6 cellular contexts compared by ENCODE assay signal in the genomic region with DNA sequence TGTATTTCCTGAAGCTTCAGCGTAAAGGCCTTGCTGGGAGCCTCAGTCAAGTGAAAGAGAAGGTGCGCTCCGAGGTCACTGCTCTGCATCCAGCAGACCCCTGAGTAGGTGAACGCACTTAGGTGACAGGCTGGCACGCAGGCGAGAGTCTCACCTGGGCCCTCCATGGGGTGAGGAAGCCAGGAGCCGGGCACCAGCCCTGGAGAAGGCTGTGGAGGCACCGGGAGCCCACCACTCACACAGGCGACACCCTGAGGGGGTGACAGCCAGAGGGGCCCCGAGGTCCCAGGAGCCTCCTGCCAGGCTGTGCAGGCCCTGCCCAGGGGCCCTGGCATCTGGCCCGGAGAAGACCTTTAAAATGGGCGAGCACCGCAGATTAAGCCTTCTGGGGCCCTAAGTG.
"Had no signal": no experiment of that assay in that cellular context is flagged by ENCODE, and none has a peak within 500 bp of the region (broad histone marks: within the 10 kb centered on the region; RNA-seq: fewer than 3 reads in every experiment).

No MANE protein-coding gene starts in this region.

- ATAC-seq: GM23338, HCT116, K562 had no signal

- H3K4me1 Mint-ChIP-seq: GM23338 had no signal

- H2AFZ ChIP-seq: GM23338 had no signal

- DNase-seq: IMR-90, KG1 had no signal

- H3K4me3 Mint-ChIP-seq: GM23338, HFFc6 had no signal

- H3K9me3 Mint-ChIP-seq: GM23338, HFFc6 had no signal

- H3K4me2 ChIP-seq: GM23338 had no signal

- H3K4me3 ChIP-seq: GM23338, K562 had no signal

- H3K27ac Mint-ChIP-seq: GM23338 had no signal
